ENCODE assay signal across 38 cellular contexts in the genomic region with DNA sequence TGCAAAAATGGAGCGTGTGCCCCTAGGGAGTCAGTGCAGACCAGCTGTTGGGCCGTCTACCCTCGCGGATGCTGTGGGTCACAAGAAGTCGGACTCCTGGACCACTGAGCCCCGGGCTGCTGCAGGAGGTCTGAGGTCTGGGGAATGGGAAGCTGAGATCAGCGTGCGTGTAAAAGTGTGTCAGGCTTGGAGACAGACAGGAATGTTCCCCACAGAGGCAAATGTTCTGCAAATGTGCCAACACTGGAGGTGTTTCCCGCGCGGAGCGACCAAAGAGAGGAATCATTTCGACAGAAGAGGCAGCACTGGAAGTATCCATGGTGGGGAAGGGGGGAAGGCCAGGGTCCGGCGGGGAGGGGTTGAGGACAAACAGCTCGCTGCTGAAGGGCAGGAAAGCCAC.
"Had no signal": no experiment of that assay in that cellular context is flagged by ENCODE, and none has a peak within 500 bp of the region (broad histone marks: within the 10 kb centered on the region; RNA-seq: fewer than 3 reads in every experiment).

No MANE protein-coding gene starts in this region.

- H3K36me3 Mint-ChIP-seq: activated naive CD4-positive, alpha-beta T cell treated with anti-CD3 and anti-CD28 coated beads, Interleukin-2, amount 10 ng/mL, durations not matched to agents 7 days and 5 days; activated naive CD4-positive, alpha-beta T cell treated with anti-CD3 and anti-CD28 coated beads, Interleukin-2, amount 50 U/mL, for 24 hours; activated naive CD4-positive, alpha-beta T cell treated with anti-CD3 and anti-CD28 coated beads, Interleukin-2, amount 50 U/mL, for 72 hours; activated naive CD8-positive, alpha-beta T cell; activated naive CD8-positive, alpha-beta T cell treated with anti-CD3 and anti-CD28 coated beads for 36 hours; activated naive CD8-positive, alpha-beta T cell treated with anti-CD3 and anti-CD28 coated beads, Interleukin-2, amount 10 ng/mL, durations not matched to agents 7 days and 5 days; brain had no signal

- H3K27me3 Mint-ChIP-seq: activated naive CD4-positive, alpha-beta T cell treated with anti-CD3 and anti-CD28 coated beads, Interleukin-2, amount 10 ng/mL, durations not matched to agents 7 days and 5 days; activated naive CD8-positive, alpha-beta T cell treated with anti-CD3 and anti-CD28 coated beads for 36 hours; activated naive CD8-positive, alpha-beta T cell treated with anti-CD3 and anti-CD28 coated beads, Interleukin-2, amount 10 ng/mL, durations not matched to agents 7 days and 5 days had no signal

- H3K4me1 ChIP-seq: adrenal gland, ascending aorta, body of pancreas, breast epithelium had no signal

- H3K27ac Mint-ChIP-seq: activated naive CD4-positive, alpha-beta T cell treated with anti-CD3 and anti-CD28 coated beads for 36 hours; activated naive CD4-positive, alpha-beta T cell treated with anti-CD3 and anti-CD28 coated beads, Interleukin-2, amount 10 ng/mL, durations not matched to agents 7 days and 5 days; activated naive CD4-positive, alpha-beta T cell treated with anti-CD3 and anti-CD28 coated beads, Interleukin-2, amount 50 U/mL, for 24 hours; activated naive CD4-positive, alpha-beta T cell treated with anti-CD3 and anti-CD28 coated beads, Interleukin-2, amount 50 U/mL, for 72 hours; activated naive CD8-positive, alpha-beta T cell; activated naive CD8-positive, alpha-beta T cell treated with anti-CD3 and anti-CD28 coated beads for 36 hours; activated naive CD8-positive, alpha-beta T cell treated with anti-CD3 and anti-CD28 coated beads, Interleukin-2, amount 10 ng/mL, durations not matched to agents 7 days and 5 days; activated naive CD8-positive, alpha-beta T cell treated with anti-CD3 and anti-CD28 coated beads, Interleukin-2, amount 50 U/mL, for 24 hours; activated T-cell treated with anti-CD3 and anti-CD28 coated beads, Interleukin-2, amount 50 U/mL, for 24 hours; activated T-cell treated with anti-CD3 and anti-CD28 coated beads, Interleukin-2, amount 50 U/mL, for 72 hours; activated T-helper 1 cell treated with anti-CD3 and anti-CD28 coated beads, Interleukin-12 subunit alpha, Interleukin-12 subunit beta, Interleukin-2, Interleukin-4 antibody, amounts not matched to agents 30 ng/mL and 10 ng/mL and 1 ng/mL, durations not matched to agents 14 hours and 24 hours and 36 hours; activated T-helper 17 cell treated with anti-CD3 and anti-CD28 coated beads, Interleukin-2, amount 50 U/mL, for 72 hours; activated T-helper 2 cell treated with anti-CD3 and anti-CD28 coated beads, Interferon-gamma antibody, Interleukin-2, Interleukin-4, amounts not matched to agents 10 μg/mL and 5 μg/mL and 100 μg/mL, durations not matched to agents 14 hours and 24 hours and 36 hours had no signal

- H3K27ac ChIP-seq: adrenal gland, ascending aorta, body of pancreas, brain microvascular endothelial cell, breast epithelium, cardiac muscle cell had no signal

- H3K4me1 Mint-ChIP-seq: activated naive CD4-positive, alpha-beta T cell treated with anti-CD3 and anti-CD28 coated beads, Interleukin-2, amount 10 ng/mL, durations not matched to agents 7 days and 5 days; activated naive CD4-positive, alpha-beta T cell treated with anti-CD3 and anti-CD28 coated beads, Interleukin-2, amount 50 U/mL, for 24 hours; activated naive CD8-positive, alpha-beta T cell treated with anti-CD3 and anti-CD28 coated beads for 36 hours; activated naive CD8-positive, alpha-beta T cell treated with anti-CD3 and anti-CD28 coated beads, Interleukin-2, amount 10 ng/mL, durations not matched to agents 7 days and 5 days; activated naive CD8-positive, alpha-beta T cell treated with anti-CD3 and anti-CD28 coated beads, Interleukin-2, amount 50 U/mL, for 24 hours; activated T-helper 17 cell treated with anti-CD3 and anti-CD28 coated beads, Interleukin-2, amount 50 U/mL, for 72 hours; central memory CD8-positive, alpha-beta T cell had no signal

- H3K4me3 Mint-ChIP-seq: activated naive CD4-positive, alpha-beta T cell treated with anti-CD3 and anti-CD28 coated beads for 36 hours; activated naive CD4-positive, alpha-beta T cell treated with anti-CD3 and anti-CD28 coated beads, Interleukin-2, amount 10 ng/mL, durations not matched to agents 7 days and 5 days; activated naive CD4-positive, alpha-beta T cell treated with anti-CD3 and anti-CD28 coated beads, Interleukin-2, amount 50 U/mL, for 24 hours; activated naive CD8-positive, alpha-beta T cell; activated naive CD8-positive, alpha-beta T cell treated with anti-CD3 and anti-CD28 coated beads for 36 hours; activated naive CD8-positive, alpha-beta T cell treated with anti-CD3 and anti-CD28 coated beads, Interleukin-2, amount 10 ng/mL, durations not matched to agents 7 days and 5 days; activated naive CD8-positive, alpha-beta T cell treated with anti-CD3 and anti-CD28 coated beads, Interleukin-2, amount 50 U/mL, for 24 hours; activated T-cell treated with anti-CD3 and anti-CD28 coated beads, Interleukin-2, amount 50 U/mL, for 24 hours; activated T-cell treated with anti-CD3 and anti-CD28 coated beads, Interleukin-2, amount 50 U/mL, for 4 hours; activated T-cell treated with anti-CD3 and anti-CD28 coated beads, Interleukin-2, amount 50 U/mL, for 72 hours; activated T-helper 1 cell treated with anti-CD3 and anti-CD28 coated beads, Interleukin-12 subunit alpha, Interleukin-12 subunit beta, Interleukin-2, Interleukin-4 antibody, amounts not matched to agents 30 ng/mL and 10 ng/mL and 1 ng/mL, durations not matched to agents 14 hours and 24 hours and 36 hours; activated T-helper 17 cell treated with anti-CD3 and anti-CD28 coated beads, Interleukin-2, amount 50 U/mL, for 72 hours; brain; central memory CD8-positive, alpha-beta T cell had no signal

- H3K9me3 ChIP-seq: adrenal gland, ascending aorta, body of pancreas, breast epithelium had no signal

- H3K4me3 ChIP-seq: adrenal gland, ascending aorta, body of pancreas, breast epithelium, cardiac muscle cell had no signal

- ATAC-seq: activated naive CD4-positive, alpha-beta T cell treated with anti-CD3 and anti-CD28 coated beads, Interleukin-2, amount 50 U/mL, for 72 hours; activated naive CD8-positive, alpha-beta T cell treated with anti-CD3 and anti-CD28 coated beads, Interleukin-2, amount 50 U/mL, for 24 hours; activated T-cell treated with anti-CD3 and anti-CD28 coated beads, Interleukin-2, amount 50 U/mL, for 4 hours; activated T-cell treated with anti-CD3 and anti-CD28 coated beads, Interleukin-2, amount 50 U/mL, for 72 hours; activated T-helper 17 cell treated with anti-CD3 and anti-CD28 coated beads, Interleukin-2, amount 50 U/mL, for 72 hours; body of pancreas had no signal

- H3K27me3 ChIP-seq: adrenal gland, ascending aorta, body of pancreas, brain microvascular endothelial cell, cardiac muscle cell had no signal

- H3K9me3 Mint-ChIP-seq: activated naive CD4-positive, alpha-beta T cell treated with anti-CD3 and anti-CD28 coated beads for 36 hours; activated naive CD4-positive, alpha-beta T cell treated with anti-CD3 and anti-CD28 coated beads, Interleukin-2, amount 10 ng/mL, durations not matched to agents 7 days and 5 days; activated naive CD4-positive, alpha-beta T cell treated with anti-CD3 and anti-CD28 coated beads, Interleukin-2, amount 50 U/mL, for 24 hours; activated naive CD4-positive, alpha-beta T cell treated with anti-CD3 and anti-CD28 coated beads, Interleukin-2, amount 50 U/mL, for 72 hours; activated naive CD8-positive, alpha-beta T cell treated with anti-CD3 and anti-CD28 coated beads for 36 hours; activated naive CD8-positive, alpha-beta T cell treated with anti-CD3 and anti-CD28 coated beads, Interleukin-2, amount 10 ng/mL, durations not matched to agents 7 days and 5 days; activated naive CD8-positive, alpha-beta T cell treated with anti-CD3 and anti-CD28 coated beads, Interleukin-2, amount 50 U/mL, for 24 hours; activated T-cell treated with anti-CD3 and anti-CD28 coated beads, Interleukin-2, amount 50 U/mL, for 24 hours; activated T-cell treated with anti-CD3 and anti-CD28 coated beads, Interleukin-2, amount 50 U/mL, for 4 hours; activated T-cell treated with anti-CD3 and anti-CD28 coated beads, Interleukin-2, amount 50 U/mL, for 72 hours; activated T-helper 1 cell treated with anti-CD3 and anti-CD28 coated beads, Interleukin-12 subunit alpha, Interleukin-12 subunit beta, Interleukin-2, Interleukin-4 antibody, amounts not matched to agents 30 ng/mL and 10 ng/mL and 1 ng/mL, durations not matched to agents 14 hours and 24 hours and 36 hours; activated T-helper 2 cell treated with anti-CD3 and anti-CD28 coated beads, Interferon-gamma antibody, Interleukin-2, Interleukin-4, amounts not matched to agents 10 μg/mL and 5 μg/mL and 100 μg/mL, durations not matched to agents 14 hours and 24 hours and 36 hours; brain; central memory CD8-positive, alpha-beta T cell had no signal

- H3K36me3 ChIP-seq: adrenal gland, ascending aorta, brain microvascular endothelial cell, breast epithelium, cardiac muscle cell had no signal

- DNase-seq: activated effector memory CD4-positive, alpha-beta T cell treated with anti-CD3 and anti-CD28 coated beads, Interleukin-2, amount 50 U/mL, for 16 hours; activated effector memory CD4-positive, alpha-beta T cell treated with Interleukin-2 at 50 U/mL for 16 hours; activated gamma-delta T cell; activated gamma-delta T cell treated with Interleukin-2 at 50 U/mL for 16 hours; activated naive CD4-positive, alpha-beta T cell; activated naive CD4-positive, alpha-beta T cell treated with anti-CD3 and anti-CD28 coated beads for 36 hours; activated naive CD4-positive, alpha-beta T cell treated with anti-CD3 and anti-CD28 coated beads, Interleukin-2, amount 10 ng/mL, durations not matched to agents 7 days and 5 days; activated naive CD4-positive, alpha-beta T cell treated with anti-CD3 and anti-CD28 coated beads, Interleukin-2, amount 50 U/mL, for 16 hours; activated naive CD4-positive, alpha-beta T cell treated with Interleukin-2 at 50 U/mL for 16 hours; activated naive CD8-positive, alpha-beta T cell treated with anti-CD3 and anti-CD28 coated beads for 36 hours; activated naive CD8-positive, alpha-beta T cell treated with anti-CD3 and anti-CD28 coated beads, Interleukin-2, amount 10 ng/mL, durations not matched to agents 7 days and 5 days; activated naive CD8-positive, alpha-beta T cell treated with anti-CD3 and anti-CD28 coated beads, Interleukin-2, amount 50 U/mL, for 24 hours; activated T-cell treated with anti-CD3 and anti-CD28 coated beads for 4 hours; activated T-cell treated with anti-CD3 and anti-CD28 coated beads, Interleukin-2, amount 50 U/mL, for 1 hour; activated T-cell treated with anti-CD3 and anti-CD28 coated beads, Interleukin-2, amount 50 U/mL, for 24 hours; activated T-cell treated with anti-CD3 and anti-CD28 coated beads, Interleukin-2, amount 50 U/mL, for 4 hours; activated T-cell treated with anti-CD3 and anti-CD28 coated beads, Interleukin-2, amount 50 U/mL, for 48 hours; activated T-cell treated with anti-CD3 and anti-CD28 coated beads, Interleukin-2, amount 50 U/mL, for 72 hours; adrenal gland; amniotic stem cell; amygdala; anterior cingulate cortex; aorta; body of pancreas; brain microvascular endothelial cell; central memory CD4-positive, alpha-beta T cell; cerebellar nuclear complex had no signal
